21 cellular contexts compared by ENCODE assay signal in the genomic region with DNA sequence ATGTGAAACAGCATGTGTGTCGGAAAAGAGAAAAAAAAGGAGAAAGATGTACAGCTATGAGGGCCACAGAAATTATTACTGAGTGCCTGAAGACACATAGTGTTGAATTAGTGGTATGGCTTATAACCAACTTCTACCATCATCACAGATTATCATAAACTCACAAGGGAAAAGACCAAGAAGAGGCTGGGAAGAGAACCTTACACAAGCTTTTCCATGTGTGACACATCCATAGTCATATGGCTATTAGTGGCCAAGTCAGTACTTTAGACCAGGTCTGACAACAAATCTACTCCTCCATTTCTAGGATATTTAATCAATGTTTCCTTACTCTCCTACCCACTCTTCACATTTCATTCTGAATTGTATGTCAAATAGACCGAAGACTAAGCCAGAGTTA. TPM values are rescaled to one million over a fixed set of nuclear protein-coding genes. Genes with fewer than 3 reads are reported as not detected.
"Had no signal": no experiment of that assay in that cellular context is flagged by ENCODE, and none has a peak within 500 bp of the region (broad histone marks: within the 10 kb centered on the region; RNA-seq: fewer than 3 reads in every experiment).

No MANE protein-coding gene starts in this region.

- DNase-seq: activated gamma-delta T cell treated with Interleukin-2 at 50 U/mL for 16 hours; activated T-cell treated with anti-CD3 and anti-CD28 coated beads, Interleukin-2, amount 50 U/mL, for 1 hour; anterior cingulate cortex; central memory CD4-positive, alpha-beta T cell; esophagus squamous epithelium; foreskin melanocyte; lower lobe of right lung; naive thymus-derived CD4-positive, alpha-beta T cell; occipital lobe; posterior cingulate gyrus; right lobe of liver; small intestine; stimulated activated CD4-positive, alpha-beta T cell treated with anti-CD3 and anti-CD28 coated beads, Interleukin-2, amount 100 ng/mL, for 24 hours; T-helper 1 cell; testis; trophoblast cell had no signal

- H3K4me1 ChIP-seq: lower lobe of right lung, right lobe of liver, testis had no signal

- H3K4me3 ChIP-seq: esophagus squamous epithelium, lower lobe of right lung, right lobe of liver, testis had no signal

- H3K27me3 ChIP-seq: esophagus squamous epithelium, right lobe of liver, testis had no signal

- H3K9me3 ChIP-seq: esophagus squamous epithelium, lower lobe of right lung, right lobe of liver, testis had no signal

- H3K36me3 ChIP-seq: esophagus squamous epithelium, lower lobe of right lung, right lobe of liver had no signal

- ATAC-seq: left lobe of liver; lower lobe of right lung; naive thymus-derived CD4-positive, alpha-beta T cell; right lobe of liver; stimulated activated memory B cell treated with anti-CD40 and anti-IgM and Interleukin-4, amounts not matched to agents 10 μg/mL and 1 μg/mL and 100 μg/mL, for 72 hours; WTC11 had no signal

- H3K27ac ChIP-seq: esophagus squamous epithelium, lower lobe of right lung, right lobe of liver, testis had no signal

- FAIRE-seq: small intestine, TTC549 had no signal

RNA-seq across cellular contexts. Expression of gene GALNT5, which starts 3.5 kb away (rescaled TPM):
- total RNA-seq: dermis microvascular lymphatic vessel endothelial cell; naive thymus-derived CD4-positive, alpha-beta T cell had no signal
- polyA plus RNA-seq: naive thymus-derived CD4-positive, alpha-beta T cell had no signal
